In the genomic region with DNA sequence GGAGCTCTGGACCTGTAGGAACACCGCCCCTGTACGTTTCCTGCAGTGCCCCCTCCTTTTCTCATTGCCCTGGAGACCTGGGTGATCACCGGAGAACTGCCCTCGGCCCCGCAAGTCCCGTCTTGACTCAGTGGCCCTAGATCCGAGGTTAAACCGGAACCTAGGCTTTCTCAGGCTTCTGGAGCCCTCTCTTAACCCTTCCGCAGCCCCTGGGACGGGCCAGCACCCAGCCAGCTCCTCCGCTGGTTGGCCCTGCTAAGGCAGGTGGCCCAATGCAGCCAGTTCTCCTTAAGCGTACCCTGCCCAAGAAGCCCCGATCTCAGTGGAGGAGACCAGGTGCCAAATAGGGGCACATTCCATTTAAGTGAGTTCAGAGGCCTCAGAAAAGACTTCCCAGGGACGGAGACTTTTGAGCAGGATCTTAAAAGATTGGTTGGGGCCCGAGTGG, we compare ENCODE assay signal across 8 cellular contexts. TPM values are rescaled to one million over a fixed set of nuclear protein-coding genes. Genes with fewer than 3 reads are reported as not detected.
DNase-seq lines count a peak whose midpoint lies in the region; ATAC-seq and TF ChIP-seq lines count a peak whose summit lies in the region.

No MANE protein-coding gene starts in this region.

- no peaks in the 10 kb centered on the region for H3K9me3 ChIP-seq in BLaER1
- no peaks in the 10 kb centered on the region for H3K9me3 ChIP-seq in Karpas-422 (ENCODE audit: low read length)
- no peaks in the 10 kb centered on the region for H3K9me3 ChIP-seq in left ventricle myocardium inferior (replicated peaks)

- POLR2A ChIA-PET in activated naive CD8-positive, alpha-beta T cell treated with anti-CD3 and anti-CD28 coated beads, Interleukin-2, amount 10 ng/mL, durations not matched to agents 7 days and 5 days (lab: Charles Lee) = interaction anchor here (0.6 to 2.6 kb wide), 26 partner anchors 8 to 597 kb away, joined by 3 to 22 read pairs (median 6); partner anchors contain the start of genes ABCG4, C2CD2L, CBL and CENATAC

- intact Hi-C loops in left ventricle myocardium inferior (cut with micrococcal nuclease) = no loop called here

- H3K4me2 ChIP-seq in BLaER1 = peak overlapping the region; percentile 84
- H3K4me2 ChIP-seq in Karpas-422 (ENCODE audit: low read depth, low read length, poor library complexity, severe bottlenecking) = peak overlapping the region; percentile 73

- H3K9ac ChIP-seq in BLaER1 (peak overlapping the region; percentile 92), Karpas-422 (ENCODE audit: low read length) (peak overlapping the region; percentile 79), rectal smooth muscle tissue (ENCODE audit: low read length) (peak overlapping the region; percentile 77)

- peak overlapping the region; percentile 94 for H3K27ac Mint-ChIP-seq in activated naive CD8-positive, alpha-beta T cell treated with anti-CD3 and anti-CD28 coated beads, Interleukin-2, amount 10 ng/mL, durations not matched to agents 7 days and 5 days

- peak overlapping the region; percentile 93 for H3K27ac ChIP-seq in BLaER1
- no peak overlapping the region for H3K27ac ChIP-seq in Karpas-422 (ENCODE audit: low read length)
- peak overlapping the region; percentile 97 for H3K27ac ChIP-seq in left ventricle myocardium inferior (replicated peaks)
- H3K27ac ChIP-seq in rectal smooth muscle tissue (ENCODE audit: low read depth, low read length) = peak overlapping the region; percentile 92

- no peaks in the 10 kb centered on the region for H3K9me3 Mint-ChIP-seq in activated naive CD8-positive, alpha-beta T cell treated with anti-CD3 and anti-CD28 coated beads, Interleukin-2, amount 10 ng/mL, durations not matched to agents 7 days and 5 days

- peaks cover 2% of the 10 kb centered on the region for H3K36me3 Mint-ChIP-seq in activated naive CD8-positive, alpha-beta T cell treated with anti-CD3 and anti-CD28 coated beads, Interleukin-2, amount 10 ng/mL, durations not matched to agents 7 days and 5 days

- no peaks in the 10 kb centered on the region for H3K9me2 ChIP-seq in Karpas-422 (replicated peaks; ENCODE audit: insufficient read depth, low read length)

- peak overlapping the region; percentile 78; the same call in 1 of the 2 replicates for H2AFZ ChIP-seq in Karpas-422 (ENCODE audit: low read length)

- H3K27me3 Mint-ChIP-seq in activated naive CD8-positive, alpha-beta T cell treated with anti-CD3 and anti-CD28 coated beads, Interleukin-2, amount 10 ng/mL, durations not matched to agents 7 days and 5 days = no peaks in the 10 kb centered on the region

- H3K27me3 ChIP-seq in BLaER1 (no peaks in the 10 kb centered on the region), Karpas-422 (ENCODE audit: low read length) (no peaks in the 10 kb centered on the region), left ventricle myocardium inferior (ENCODE audit: low read depth) (no peaks in the 10 kb centered on the region), rectal smooth muscle tissue (ENCODE audit: control insufficient read depth, insufficient read depth, low read length) (no peaks in the 10 kb centered on the region)

- ATAC-seq in GM19463 (IDR thresholded peaks at IDR 0.05; ENCODE audit: unreplicated experiment) (peak; percentile 21), GM18517 (IDR thresholded peaks at IDR 0.05; ENCODE audit: unreplicated experiment) (no peak)
- peak; percentile 56 for ATAC-seq in activated naive CD8-positive, alpha-beta T cell treated with anti-CD3 and anti-CD28 coated beads, Interleukin-2, amount 10 ng/mL, durations not matched to agents 7 days and 5 days (ENCODE audit: low read depth)

- H3K4me1 Mint-ChIP-seq in activated naive CD8-positive, alpha-beta T cell treated with anti-CD3 and anti-CD28 coated beads, Interleukin-2, amount 10 ng/mL, durations not matched to agents 7 days and 5 days = peaks cover 19% of the 10 kb centered on the region

- no peak for TF ChIP-seq CTCF in left ventricle myocardium inferior (IDR thresholded peaks at IDR 0.05; ENCODE audit: borderline replicate concordance)

- no peak for DNase-seq in Karpas-422
- DNase-seq in activated naive CD8-positive, alpha-beta T cell treated with anti-CD3 and anti-CD28 coated beads, Interleukin-2, amount 10 ng/mL, durations not matched to agents 7 days and 5 days = no peak
- DNase-seq in left ventricle myocardium inferior = peak; percentile 35
- no peak for DNase-seq in NOMO-1 treated with DMSO at 0.1 percent for 48 hours (lab: John Stamatoyannopoulos, UW; ENCODE audit: unreplicated experiment)

- H3K36me3 ChIP-seq in BLaER1 = peaks cover 13% of the 10 kb centered on the region
- H3K36me3 ChIP-seq in Karpas-422 (ENCODE audit: insufficient read depth, low read length) = no peaks in the 10 kb centered on the region
- H3K36me3 ChIP-seq in left ventricle myocardium inferior = peaks cover 12% of the 10 kb centered on the region
- peaks cover 5% of the 10 kb centered on the region for H3K36me3 ChIP-seq in rectal smooth muscle tissue (ENCODE audit: control insufficient read depth, insufficient read depth, low read length)

- H3K4me3 ChIP-seq in BLaER1 = peak overlapping the region; percentile 84
- H3K4me3 ChIP-seq in Karpas-422 (ENCODE audit: low read length) = peak overlapping the region; percentile 74
- peak overlapping the region; percentile 89 for H3K4me3 ChIP-seq in left ventricle myocardium inferior
- H3K4me3 ChIP-seq in rectal smooth muscle tissue (ENCODE audit: low read length) = peak overlapping the region; percentile 84

- H3K4me3 Mint-ChIP-seq in activated naive CD8-positive, alpha-beta T cell treated with anti-CD3 and anti-CD28 coated beads, Interleukin-2, amount 10 ng/mL, durations not matched to agents 7 days and 5 days = peak overlapping the region; percentile 92

- H3K4me1 ChIP-seq in BLaER1 (peaks cover 50% of the 10 kb centered on the region), Karpas-422 (ENCODE audit: low read length) (peaks cover 3% of the 10 kb centered on the region), left ventricle myocardium inferior (peaks cover 19% of the 10 kb centered on the region), rectal smooth muscle tissue (ENCODE audit: control insufficient read depth, insufficient read depth, low read length) (peaks cover 6% of the 10 kb centered on the region)

- H3K79me2 ChIP-seq in Karpas-422 (ENCODE audit: low read length) = no peaks in the 10 kb centered on the region

- H4K20me1 ChIP-seq in BLaER1 (no peaks in the 10 kb centered on the region), Karpas-422 (ENCODE audit: insufficient read depth, low read depth, low read length) (no peaks in the 10 kb centered on the region)

RNA-seq across cellular contexts. Expression of gene NLRX1, which starts 0.8 kb away (rescaled TPM):
- 2.7 and 7.5 TPM in 2 replicates for total RNA-seq in Karpas-422 (2014; rRNA removed; shearing (Covaris generic); ENCODE audit: low replicate concordance)
- 10 to 100 TPM; 20.7 to 25.2 TPM for total RNA-seq in activated naive CD8-positive, alpha-beta T cell treated with anti-CD3 and anti-CD28 coated beads, Interleukin-2, amount 10 ng/mL, durations not matched to agents 7 days and 5 days
- 32.2 TPM for total RNA-seq in left ventricle myocardium inferior

RNA-seq across cellular contexts. Expression of gene NHERF4, which starts 16.0 kb away (rescaled TPM):
- total RNA-seq in Karpas-422 (2014; rRNA removed; shearing (Covaris generic); ENCODE audit: low replicate concordance) = not detected in 2 replicates
- under 1 TPM in 1 of 2 experiments, not detected in 1; 0.30 TPM for total RNA-seq in activated naive CD8-positive, alpha-beta T cell treated with anti-CD3 and anti-CD28 coated beads, Interleukin-2, amount 10 ng/mL, durations not matched to agents 7 days and 5 days
- total RNA-seq in left ventricle myocardium inferior = not detected

RNA-seq across cellular contexts. Expression of gene ABCG4, which starts 20.4 kb away (rescaled TPM):
- not detected in 2 replicates for total RNA-seq in Karpas-422 (2014; rRNA removed; shearing (Covaris generic); ENCODE audit: low replicate concordance)
- not detected for total RNA-seq in activated naive CD8-positive, alpha-beta T cell treated with anti-CD3 and anti-CD28 coated beads, Interleukin-2, amount 10 ng/mL, durations not matched to agents 7 days and 5 days
- total RNA-seq in left ventricle myocardium inferior = 1.8 TPM

RNA-seq across cellular contexts. Expression of gene CBL, which starts 36.8 kb away (rescaled TPM):
- 18.0 and 34.0 TPM in 2 replicates for total RNA-seq in Karpas-422 (2014; rRNA removed; shearing (Covaris generic); ENCODE audit: low replicate concordance)
- 10 to 100 TPM; 45.1 to 45.2 TPM for total RNA-seq in activated naive CD8-positive, alpha-beta T cell treated with anti-CD3 and anti-CD28 coated beads, Interleukin-2, amount 10 ng/mL, durations not matched to agents 7 days and 5 days
- 7.0 TPM for total RNA-seq in left ventricle myocardium inferior

RNA-seq across cellular contexts. Expression of gene HINFP, which starts 47.9 kb away (rescaled TPM):
- total RNA-seq in Karpas-422 (2014; rRNA removed; shearing (Covaris generic); ENCODE audit: low replicate concordance) = 16.3 and 22.4 TPM in 2 replicates
- 10 to 100 TPM; 52.4 to 52.6 TPM for total RNA-seq in activated naive CD8-positive, alpha-beta T cell treated with anti-CD3 and anti-CD28 coated beads, Interleukin-2, amount 10 ng/mL, durations not matched to agents 7 days and 5 days
- total RNA-seq in left ventricle myocardium inferior = 13.9 TPM
